ENCODE assay signal across 9 cellular contexts in genomic region chr16:74577882-74578366, GRCh38. TPM values are rescaled to one million over a fixed set of nuclear protein-coding genes. Genes with fewer than 3 reads are reported as not detected.
A peak's percentile ranks its signal among the peaks of the same experiment; 100 is the strongest.
DNase-seq lines count a peak whose midpoint lies in the region; ATAC-seq and TF ChIP-seq lines count a peak whose summit lies in the region.
"Had no signal": no experiment of that assay in that cellular context is flagged by ENCODE, and none has a peak within 500 bp of the region (broad histone marks: within the 10 kb centered on the region; RNA-seq: fewer than 3 reads in every experiment).

No MANE protein-coding gene starts in this region.

- no peak for ATAC-seq in GM21515 (IDR thresholded peaks at IDR 0.05; ENCODE audit: unreplicated experiment)

- in situ Hi-C loops in GM13977 (cut with MboI; ENCODE audit: low pct_unique_long_range_greater_than_20kb, low sequenced_read_pairs, unreplicated experiment), result no loop called here

- no peak for TF ChIP-seq CTCF in GM13977 (IDR thresholded peaks at IDR 0.05; ENCODE audit: extremely low read depth, insufficient read depth, missing control alignments)

- H3K27me3 ChIP-seq in ACC112 (ENCODE audit: insufficient read depth, low read length), result no peaks in the 10 kb centered on the region

- no peaks in the 10 kb centered on the region for H3K36me3 ChIP-seq in ACC112 (ENCODE audit: insufficient read depth, low read length)

- H3K27ac ChIP-seq in ACC112 (ENCODE audit: low read depth, low read length) (peak overlapping the region; percentile 45), epithelial cell of prostate (peak overlapping the region; percentile 76)
- H3K27ac ChIP-seq: parathyroid adenoma had no signal

- DNase-seq in GM13977 (ENCODE audit: low spot score), result peak; percentile 34
- peak; percentile 73 for DNase-seq in RPMI7951 (ENCODE audit: low read depth)
- DNase-seq in epithelial cell of prostate (ENCODE audit: low read depth, low spot score), result no peak
- no peak for DNase-seq in superior temporal gyrus (ENCODE audit: extremely low spot score)
- DNase-seq in epidermal melanocyte (ENCODE audit: insufficient read length, low spot score), result no peak
- DNase-seq in NCI-H1694 (lab: John Stamatoyannopoulos, UW), result no peak

- no peak overlapping the region for H2AFZ ChIP-seq in ACC112 (ENCODE audit: low read length, unreplicated experiment)
- H2AFZ ChIP-seq: parathyroid adenoma had no signal

- H3K4me1 ChIP-seq in ACC112 (ENCODE audit: control insufficient read depth, insufficient read depth, low read length, unreplicated experiment), result peaks cover 15% of the 10 kb centered on the region

- peaks cover 77% of the 10 kb centered on the region for H3K79me2 ChIP-seq in ACC112 (ENCODE audit: control insufficient read depth, insufficient read depth, low read length, unreplicated experiment)

- no peak overlapping the region for H3K4me3 ChIP-seq in ACC112 (ENCODE audit: low read depth, low read length)

RNA-seq across cellular contexts. Expression of gene GLG1, which starts 29.0 kb away (rescaled TPM):
- 70.9 and 73.4 TPM in 2 replicates for total RNA-seq in RPMI7951 (2014; rRNA removed; shearing (Covaris generic))

Comparison
In these comparisons a context has a peak if more than half of its experiments do, and no peak if none do; other contexts are left out.
1. DNase-seq: peak in GM13977 (single experiment) and RPMI7951 (single experiment); none in epithelial cell of prostate (single experiment), superior temporal gyrus (single experiment), epidermal melanocyte (single experiment) and NCI-H1694 (single experiment).